Comparison of ENCODE assay signal across 8 cellular contexts in the genomic region with DNA sequence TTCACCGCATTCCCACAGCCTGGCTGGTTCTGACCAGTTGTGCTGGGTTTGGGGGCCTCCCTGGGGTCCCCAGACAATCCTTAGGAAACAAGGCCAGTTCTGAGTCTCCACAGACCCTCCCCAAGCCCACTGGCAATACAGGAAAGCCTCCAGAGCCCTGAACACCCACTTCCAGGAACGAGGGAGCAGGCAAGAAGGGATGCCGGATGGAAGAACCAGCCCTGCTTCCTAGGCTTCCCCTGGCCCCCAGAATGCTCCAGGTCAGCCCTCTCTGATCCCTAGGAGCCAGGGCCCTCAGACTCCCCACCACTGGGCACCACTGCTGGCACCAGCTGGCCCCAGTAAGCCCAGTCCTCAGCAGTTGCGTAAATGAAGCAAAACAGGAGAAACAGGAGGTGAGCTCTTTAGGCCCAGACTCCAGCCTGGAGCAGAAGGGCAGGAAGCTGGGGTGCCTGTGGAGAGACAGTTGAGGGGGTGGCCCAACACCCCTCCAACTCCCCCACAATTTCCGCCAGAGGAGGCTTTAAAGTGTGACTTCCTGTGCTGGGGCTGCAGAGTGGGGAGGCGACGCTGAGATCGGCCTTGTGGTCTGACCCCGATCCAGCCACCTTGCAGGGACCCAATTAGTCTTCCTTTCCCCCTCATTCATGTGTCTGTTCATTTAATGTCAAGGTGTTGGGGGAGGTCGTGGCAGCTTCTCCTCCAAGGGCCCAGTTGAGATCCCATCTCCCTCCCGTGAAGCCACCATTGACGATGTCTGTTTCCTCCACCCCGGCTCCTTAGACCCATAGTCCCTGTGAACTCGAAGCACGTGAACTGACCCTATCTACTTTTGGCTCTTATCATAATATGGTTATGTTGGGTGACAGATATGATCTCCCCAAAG.
DNase-seq lines count a peak whose midpoint lies in the region; ATAC-seq and TF ChIP-seq lines count a peak whose summit lies in the region.

No MANE protein-coding gene starts in this region.

- H3K27ac ChIP-seq in muscle layer of duodenum (ENCODE audit: low read length) = peak overlapping the region; percentile 100

- DNase-seq in GM20000 (ENCODE audit: low spot score) (peak; percentile 56), T-helper 1 cell (peak; percentile 46 to 80 (median 54)), choroid plexus epithelial cell (ENCODE audit: low read depth) (no peak), GOT3 (lab: John Stamatoyannopoulos, UW) (no peak), NCI-H524 (lab: John Stamatoyannopoulos, UW) (no peak)

- H3K36me3 ChIP-seq in muscle layer of duodenum (ENCODE audit: control insufficient read depth in 1 of 2, insufficient read depth in 2 of 2, low read length in 2 of 2) = peaks cover 21 to 45% of the 10 kb centered on the region in 2 donors

- ATAC-seq in GM19463 (IDR thresholded peaks at IDR 0.05; ENCODE audit: unreplicated experiment) (no peak), HG02763 (IDR thresholded peaks at IDR 0.05; ENCODE audit: unreplicated experiment) (no peak)

- no peaks in the 10 kb centered on the region for H3K27me3 ChIP-seq in muscle layer of duodenum (ENCODE audit: low read depth, low read length)

- peaks cover 35 to 48% of the 10 kb centered on the region in 2 donors for H3K4me1 ChIP-seq in muscle layer of duodenum (ENCODE audit: control insufficient read depth in 1 of 2, insufficient read depth in 2 of 2, low read length in 2 of 2)

- H3K9me3 ChIP-seq in muscle layer of duodenum (ENCODE audit: control insufficient read depth in 1 of 2, low read length in 2 of 2) = no peaks in the 10 kb centered on the region

- peak overlapping the region; percentile 99 for H3K4me3 ChIP-seq in choroid plexus epithelial cell (ENCODE audit: low read depth, low read length)
- H3K4me3 ChIP-seq in muscle layer of duodenum (ENCODE audit: low read depth in 1 of 2, low read length in 2 of 2) = peak overlapping the region; percentile 97 to 99

- TF ChIP-seq CTCF in GM20000 (IDR thresholded peaks at IDR 0.05; ENCODE audit: extremely low read depth, missing control alignments) (no peak), choroid plexus epithelial cell (conservative IDR thresholded peaks at IDR 0.05; ENCODE audit: low read depth, low read length) (no peak)

Comparison
In these comparisons a context has a peak if more than half of its experiments do, and no peak if none do; other contexts are left out.
1. DNase-seq: peak in GM20000 (single experiment) and T-helper 1 cell (5 of 5); none in choroid plexus epithelial cell (single experiment), GOT3 (single experiment) and NCI-H524 (0 of 2).